ENCODE assay signal across 9 cellular contexts in the genomic region with DNA sequence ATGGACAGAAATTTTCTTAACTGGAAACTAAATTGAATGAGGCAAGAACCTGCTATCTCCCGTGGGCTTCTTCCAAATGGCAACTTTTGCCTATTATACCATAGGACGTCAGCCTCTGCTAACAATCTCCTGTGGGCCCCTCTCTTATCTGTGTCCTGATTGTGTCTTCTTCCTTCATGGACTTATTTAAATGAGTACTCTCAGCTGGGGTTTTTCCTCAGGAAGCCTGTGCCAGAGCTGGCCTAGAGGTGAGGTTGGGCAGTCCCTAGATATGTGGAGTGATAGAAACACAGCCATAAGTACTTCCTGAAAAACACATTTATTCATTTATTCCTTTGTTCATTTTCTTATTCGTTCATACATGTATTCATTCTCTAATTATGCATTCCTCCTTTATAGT.
"Had no signal": no experiment of that assay in that cellular context is flagged by ENCODE, and none has a peak within 500 bp of the region (broad histone marks: within the 10 kb centered on the region; RNA-seq: fewer than 3 reads in every experiment).

No MANE protein-coding gene starts in this region.

- H3K9me3 Mint-ChIP-seq: HFFc6 had no signal

- H3K9ac ChIP-seq: GM23248 had no signal

- H3K36me3 Mint-ChIP-seq: IgD-negative memory B cell had no signal

- H3K36me3 ChIP-seq: HAP-1 had no signal

- H3K4me3 ChIP-seq: GM23248, HAP-1 had no signal

- H3K4me1 ChIP-seq: HAP-1 had no signal

- H3K4me3 Mint-ChIP-seq: HFFc6, IgD-negative memory B cell had no signal

- ATAC-seq: HCT116, HepG2 had no signal

- H3K27me3 Mint-ChIP-seq: IgD-negative memory B cell had no signal

- DNase-seq: GM23248, GOT3, H7, HFFc6 had no signal

- H3K27ac Mint-ChIP-seq: HFFc6, IgD-negative memory B cell had no signal

- H3K27ac ChIP-seq: GM23248, HL-60 had no signal
